ENCODE assay signal across 35 cellular contexts in genomic region chr12:106696071-106696470, GRCh38.
"Had no signal": no experiment of that assay in that cellular context is flagged by ENCODE, and none has a peak within 500 bp of the region (broad histone marks: within the 10 kb centered on the region; RNA-seq: fewer than 3 reads in every experiment).

No MANE protein-coding gene starts in this region.

- H3K27ac Mint-ChIP-seq: activated CD4-positive, alpha-beta memory T cell treated with anti-CD3 and anti-CD28 coated beads for 36 hours; activated CD4-positive, alpha-beta T cell treated with anti-CD3 and anti-CD28 coated beads, Interleukin-2, amount 10 ng/mL, durations not matched to agents 24 days and 14 days; activated CD8-positive, alpha-beta T cell treated with anti-CD3 and anti-CD28 coated beads for 36 hours; activated naive CD4-positive, alpha-beta T cell treated with anti-CD3 and anti-CD28 coated beads, Interleukin-2, amount 10 ng/mL, durations not matched to agents 7 days and 5 days; activated naive CD4-positive, alpha-beta T cell treated with anti-CD3 and anti-CD28 coated beads, Interleukin-2, amount 50 U/mL, for 24 hours; activated naive CD8-positive, alpha-beta T cell; activated naive CD8-positive, alpha-beta T cell treated with anti-CD3 and anti-CD28 coated beads, Interleukin-2, amount 10 ng/mL, durations not matched to agents 7 days and 5 days; activated naive CD8-positive, alpha-beta T cell treated with anti-CD3 and anti-CD28 coated beads, Interleukin-2, amount 50 U/mL, for 24 hours; activated T-cell treated with anti-CD3 and anti-CD28 coated beads, Interleukin-2, amount 50 U/mL, for 72 hours; activated T-helper 1 cell treated with anti-CD3 and anti-CD28 coated beads, Interleukin-12 subunit alpha, Interleukin-12 subunit beta, Interleukin-2, Interleukin-4 antibody, amounts not matched to agents 30 ng/mL and 10 ng/mL and 1 ng/mL, durations not matched to agents 14 hours and 24 hours and 36 hours; activated T-helper 17 cell treated with anti-CD3 and anti-CD28 coated beads, Interleukin-2, amount 50 U/mL, for 72 hours; brain; T-helper 1 cell treated with Interleukin-12 subunit alpha and Interleukin-12 subunit beta and Interleukin-4 antibody, amounts not matched to agents 30 μg/mL and 1 μg/mL, for 36 hours; T-helper 2 cell treated with Interferon-gamma antibody and Interleukin-4, amounts not matched to agents 5 μg/mL and 100 μg/mL, for 36 hours; WTC11 had no signal

- H3K27me3 Mint-ChIP-seq: activated CD4-positive, alpha-beta memory T cell treated with anti-CD3 and anti-CD28 coated beads for 36 hours; activated CD4-positive, alpha-beta T cell treated with anti-CD3 and anti-CD28 coated beads, Interleukin-2, amount 10 ng/mL, durations not matched to agents 24 days and 14 days; activated CD8-positive, alpha-beta T cell treated with anti-CD3 and anti-CD28 coated beads for 36 hours; activated naive CD4-positive, alpha-beta T cell treated with anti-CD3 and anti-CD28 coated beads, Interleukin-2, amount 50 U/mL, for 24 hours; activated naive CD8-positive, alpha-beta T cell; activated naive CD8-positive, alpha-beta T cell treated with anti-CD3 and anti-CD28 coated beads, Interleukin-2, amount 50 U/mL, for 24 hours had no signal

- H3K4me1 ChIP-seq: ascending aorta, breast epithelium had no signal

- DNase-seq: activated CD4-positive, alpha-beta memory T cell treated with anti-CD3 and anti-CD28 coated beads for 36 hours; activated CD4-positive, alpha-beta T cell treated with anti-CD3 and anti-CD28 coated beads for 4 hours; activated CD4-positive, alpha-beta T cell treated with anti-CD3 and anti-CD28 coated beads, Interleukin-2, amount 10 ng/mL, durations not matched to agents 24 days and 14 days; activated CD4-positive, alpha-beta T cell treated with anti-CD3 and anti-CD28 coated beads, Interleukin-2, amount 50 U/mL, for 1 hour; activated CD4-positive, alpha-beta T cell treated with anti-CD3 and anti-CD28 coated beads, Interleukin-2, amount 50 U/mL, for 4 hours; activated CD4-positive, CD25-positive, alpha-beta regulatory T cell treated with anti-CD3 and anti-CD28 coated beads, Interleukin-2, amount 50 U/mL, for 72 hours; activated CD8-positive, alpha-beta memory T cell treated with anti-CD3 and anti-CD28 coated beads, Interleukin-2, amount 50 U/mL, for 4 hours; activated CD8-positive, alpha-beta T cell treated with anti-CD3 and anti-CD28 coated beads for 36 hours; activated effector memory CD4-positive, alpha-beta T cell treated with anti-CD3 and anti-CD28 coated beads, Interleukin-2, amount 50 U/mL, for 16 hours; activated gamma-delta T cell treated with Interleukin-2 at 50 U/mL for 16 hours; activated naive CD4-positive, alpha-beta T cell; activated naive CD4-positive, alpha-beta T cell treated with anti-CD3 and anti-CD28 coated beads, Interleukin-2, amount 10 ng/mL, durations not matched to agents 7 days and 5 days; activated naive CD8-positive, alpha-beta T cell treated with anti-CD3 and anti-CD28 coated beads, Interleukin-2, amount 10 ng/mL, durations not matched to agents 7 days and 5 days; activated naive CD8-positive, alpha-beta T cell treated with anti-CD3 and anti-CD28 coated beads, Interleukin-2, amount 50 U/mL, for 24 hours; activated T-cell treated with anti-CD3 and anti-CD28 coated beads for 4 hours; activated T-cell treated with anti-CD3 and anti-CD28 coated beads, Interleukin-2, amount 50 U/mL, for 1 hour; activated T-cell treated with anti-CD3 and anti-CD28 coated beads, Interleukin-2, amount 50 U/mL, for 4 hours; activated T-cell treated with anti-CD3 and anti-CD28 coated beads, Interleukin-2, amount 50 U/mL, for 72 hours; amygdala; central memory CD4-positive, alpha-beta T cell; SW 1271; T-helper 1 cell; T-helper 2 cell; T-helper 9 cell; WERI-Rb-1 had no signal

- H3K27me3 ChIP-seq: ascending aorta, breast epithelium had no signal

- H3K4me3 Mint-ChIP-seq: activated CD4-positive, alpha-beta memory T cell treated with anti-CD3 and anti-CD28 coated beads for 36 hours; activated CD4-positive, alpha-beta T cell treated with anti-CD3 and anti-CD28 coated beads, Interleukin-2, amount 10 ng/mL, durations not matched to agents 24 days and 14 days; activated CD8-positive, alpha-beta T cell treated with anti-CD3 and anti-CD28 coated beads for 36 hours; activated naive CD4-positive, alpha-beta T cell treated with anti-CD3 and anti-CD28 coated beads, Interleukin-2, amount 10 ng/mL, durations not matched to agents 7 days and 5 days; activated naive CD4-positive, alpha-beta T cell treated with anti-CD3 and anti-CD28 coated beads, Interleukin-2, amount 50 U/mL, for 24 hours; activated naive CD8-positive, alpha-beta T cell; activated naive CD8-positive, alpha-beta T cell treated with anti-CD3 and anti-CD28 coated beads, Interleukin-2, amount 10 ng/mL, durations not matched to agents 7 days and 5 days; activated naive CD8-positive, alpha-beta T cell treated with anti-CD3 and anti-CD28 coated beads, Interleukin-2, amount 50 U/mL, for 24 hours; activated T-cell treated with anti-CD3 and anti-CD28 coated beads, Interleukin-2, amount 50 U/mL, for 4 hours; activated T-cell treated with anti-CD3 and anti-CD28 coated beads, Interleukin-2, amount 50 U/mL, for 72 hours; activated T-helper 1 cell treated with anti-CD3 and anti-CD28 coated beads, Interleukin-12 subunit alpha, Interleukin-12 subunit beta, Interleukin-2, Interleukin-4 antibody, amounts not matched to agents 30 ng/mL and 10 ng/mL and 1 ng/mL, durations not matched to agents 14 hours and 24 hours and 36 hours; activated T-helper 17 cell treated with anti-CD3 and anti-CD28 coated beads, Interleukin-2, amount 50 U/mL, for 72 hours; brain; T-helper 1 cell treated with Interleukin-12 subunit alpha and Interleukin-12 subunit beta and Interleukin-4 antibody, amounts not matched to agents 30 μg/mL and 1 μg/mL, for 36 hours; T-helper 2 cell treated with Interferon-gamma antibody and Interleukin-4, amounts not matched to agents 5 μg/mL and 100 μg/mL, for 36 hours; WTC11 had no signal

- H3K4me3 ChIP-seq: ascending aorta, breast epithelium had no signal

- H3K9me3 Mint-ChIP-seq: activated naive CD4-positive, alpha-beta T cell treated with anti-CD3 and anti-CD28 coated beads, Interleukin-2, amount 10 ng/mL, durations not matched to agents 7 days and 5 days had no signal

- H3K4me1 Mint-ChIP-seq: activated CD4-positive, alpha-beta T cell treated with anti-CD3 and anti-CD28 coated beads, Interleukin-2, amount 10 ng/mL, durations not matched to agents 24 days and 14 days; activated naive CD4-positive, alpha-beta T cell treated with anti-CD3 and anti-CD28 coated beads, Interleukin-2, amount 10 ng/mL, durations not matched to agents 7 days and 5 days; activated naive CD4-positive, alpha-beta T cell treated with anti-CD3 and anti-CD28 coated beads, Interleukin-2, amount 50 U/mL, for 24 hours; activated naive CD8-positive, alpha-beta T cell treated with anti-CD3 and anti-CD28 coated beads, Interleukin-2, amount 10 ng/mL, durations not matched to agents 7 days and 5 days; activated naive CD8-positive, alpha-beta T cell treated with anti-CD3 and anti-CD28 coated beads, Interleukin-2, amount 50 U/mL, for 24 hours; activated T-helper 17 cell treated with anti-CD3 and anti-CD28 coated beads, Interleukin-2, amount 50 U/mL, for 72 hours; WTC11 had no signal

- H3K36me3 Mint-ChIP-seq: activated naive CD4-positive, alpha-beta T cell treated with anti-CD3 and anti-CD28 coated beads, Interleukin-2, amount 10 ng/mL, durations not matched to agents 7 days and 5 days; activated naive CD4-positive, alpha-beta T cell treated with anti-CD3 and anti-CD28 coated beads, Interleukin-2, amount 50 U/mL, for 24 hours; activated naive CD8-positive, alpha-beta T cell treated with anti-CD3 and anti-CD28 coated beads, Interleukin-2, amount 10 ng/mL, durations not matched to agents 7 days and 5 days had no signal

- H3K27ac ChIP-seq: ascending aorta, breast epithelium, WERI-Rb-1 had no signal

- H3K36me3 ChIP-seq: ascending aorta, breast epithelium, WERI-Rb-1 had no signal

- ATAC-seq: activated CD8-positive, alpha-beta T cell treated with anti-CD3 and anti-CD28 coated beads for 36 hours; activated naive CD8-positive, alpha-beta T cell treated with anti-CD3 and anti-CD28 coated beads, Interleukin-2, amount 50 U/mL, for 24 hours; activated T-cell treated with anti-CD3 and anti-CD28 coated beads, Interleukin-2, amount 50 U/mL, for 4 hours; activated T-cell treated with anti-CD3 and anti-CD28 coated beads, Interleukin-2, amount 50 U/mL, for 72 hours; activated T-helper 17 cell treated with anti-CD3 and anti-CD28 coated beads, Interleukin-2, amount 50 U/mL, for 72 hours; WTC11 had no signal
